In genomic region chr2:105886029-105886454, GRCh38 we compare ENCODE assay signal across 14 cellular contexts.
DNase-seq lines count a peak whose midpoint lies in the region; ATAC-seq and TF ChIP-seq lines count a peak whose summit lies in the region.
"Had no signal": no experiment of that assay in that cellular context is flagged by ENCODE, and none has a peak within 500 bp of the region (broad histone marks: within the 10 kb centered on the region; RNA-seq: fewer than 3 reads in every experiment).

No MANE protein-coding gene starts in this region.

- peaks cover 0 to 40% (median 3%) of the 10 kb centered on the region in 9 donors for H3K36me3 ChIP-seq in heart right ventricle
- H3K36me3 ChIP-seq in spleen, result peaks cover 0 to 67% (median 20%) of the 10 kb centered on the region in 6 donors

- H3K27ac Mint-ChIP-seq in T-helper 1 cell treated with Interleukin-12 subunit alpha and Interleukin-12 subunit beta and Interleukin-4 antibody, amounts not matched to agents 30 μg/mL and 1 μg/mL, for 36 hours, result peak overlapping the region; percentile 61
- peak overlapping the region; percentile 83 for H3K27ac Mint-ChIP-seq in activated T-helper 17 cell treated with anti-CD3 and anti-CD28 coated beads, Interleukin-2, amount 50 U/mL, for 72 hours

- peak overlapping the region in 8 of 10 donors; percentile 24 to 75 (median 59) for H3K27ac ChIP-seq in heart right ventricle
- H3K27ac ChIP-seq in spleen, result peak overlapping the region in 5 of 8 donors; percentile 4 to 53 (median 21)
- H3K27ac ChIP-seq: upper lobe of left lung had no signal

- peaks cover 17% of the 10 kb centered on the region for H3K9me3 Mint-ChIP-seq in T-helper 1 cell treated with Interleukin-12 subunit alpha and Interleukin-12 subunit beta and Interleukin-4 antibody, amounts not matched to agents 30 μg/mL and 1 μg/mL, for 36 hours
- peaks cover 3% of the 10 kb centered on the region for H3K9me3 Mint-ChIP-seq in activated T-helper 17 cell treated with anti-CD3 and anti-CD28 coated beads, Interleukin-2, amount 50 U/mL, for 72 hours

- H3K4me3 ChIP-seq in heart right ventricle (no peak overlapping the region), spleen (no peak overlapping the region)
- H3K4me3 ChIP-seq: GM12878, mucosa of descending colon, upper lobe of left lung had no signal

- DNase-seq in T-helper 1 cell, result no peak
- DNase-seq in heart right ventricle, result no peak
- no peak for DNase-seq in spleen
- DNase-seq in NCI-H128 (lab: John Stamatoyannopoulos, UW; ENCODE audit: unreplicated experiment), result no peak
- DNase-seq: 8988T; activated effector memory CD4-positive, alpha-beta T cell treated with anti-CD3 and anti-CD28 coated beads, Interleukin-2, amount 50 U/mL, for 16 hours; mucosa of descending colon; NCI-H510A; upper lobe of left lung had no signal

- no peaks in the 10 kb centered on the region for H3K27me3 Mint-ChIP-seq in T-helper 1 cell treated with Interleukin-12 subunit alpha and Interleukin-12 subunit beta and Interleukin-4 antibody, amounts not matched to agents 30 μg/mL and 1 μg/mL, for 36 hours (ENCODE audit: low read depth)
- no peaks in the 10 kb centered on the region for H3K27me3 Mint-ChIP-seq in activated T-helper 17 cell treated with anti-CD3 and anti-CD28 coated beads, Interleukin-2, amount 50 U/mL, for 72 hours

- H3K4me1 ChIP-seq in heart right ventricle (peaks cover 8 to 78% (median 59%) of the 10 kb centered on the region in 9 donors), spleen (peaks cover 10 to 95% (median 48%) of the 10 kb centered on the region in 6 donors)

- ATAC-seq in activated T-helper 17 cell treated with anti-CD3 and anti-CD28 coated beads, Interleukin-2, amount 50 U/mL, for 72 hours (replicated peaks), result no peak
- ATAC-seq in heart right ventricle (peak; percentile 48 to 77 (median 70)), GM19467 (IDR thresholded peaks at IDR 0.05; ENCODE audit: unreplicated experiment) (no peak), GM19452 (IDR thresholded peaks at IDR 0.05; ENCODE audit: unreplicated experiment) (no peak)
- ATAC-seq: GM12878 had no signal

- TF ChIP-seq POLR2A in spleen (IDR thresholded peaks at IDR 0.05), result no peak

- intact Hi-C loops in heart right ventricle (cut with DNase I), result loop anchor here in 4 of 10 donors (5.0 to 10.0 kb wide), 3 partner anchors 84 to 311 kb away; partner anchors contain the start of gene NCK2 (in 2 of the 4)
- intact Hi-C loops in spleen (cut with DNase I; ENCODE audit: low total_unique reads), result no loop called here

- TF ChIP-seq CTCF in heart right ventricle (IDR thresholded peaks at IDR 0.05) (no peak), spleen (IDR thresholded peaks at IDR 0.05 in 8 of 11, conservative IDR thresholded peaks at IDR 0.05 in 3 of 11) (no peak)

- H3K4me3 Mint-ChIP-seq in T-helper 1 cell treated with Interleukin-12 subunit alpha and Interleukin-12 subunit beta and Interleukin-4 antibody, amounts not matched to agents 30 μg/mL and 1 μg/mL, for 36 hours, result no peak overlapping the region
- peak overlapping the region; percentile 49 for H3K4me3 Mint-ChIP-seq in activated T-helper 17 cell treated with anti-CD3 and anti-CD28 coated beads, Interleukin-2, amount 50 U/mL, for 72 hours

- peaks cover 0 to 11% (median 5%) of the 10 kb centered on the region in 11 donors for H3K9me3 ChIP-seq in heart right ventricle
- H3K9me3 ChIP-seq in spleen, result peaks cover 0 to 26% (median 11%) of the 10 kb centered on the region in 8 donors

- H3K27me3 ChIP-seq in heart right ventricle (no peaks in the 10 kb centered on the region), spleen (replicated peaks in 1 of 7) (no peaks in the 10 kb centered on the region)
- H3K27me3 ChIP-seq: upper lobe of left lung had no signal

- WGBS in heart right ventricle, 2 donors, result 25 to 30% methylated on average over 1 of the region's 1 CpG
- WGBS in spleen, 5 donors, result 58 to 81% (median 66%) methylated on average over 1 of the region's 1 CpG

- peaks cover 59% of the 10 kb centered on the region for H3K36me3 Mint-ChIP-seq in T-helper 1 cell treated with Interleukin-12 subunit alpha and Interleukin-12 subunit beta and Interleukin-4 antibody, amounts not matched to agents 30 μg/mL and 1 μg/mL, for 36 hours (ENCODE audit: low read depth)
- H3K36me3 Mint-ChIP-seq in activated T-helper 17 cell treated with anti-CD3 and anti-CD28 coated beads, Interleukin-2, amount 50 U/mL, for 72 hours (ENCODE audit: low read depth), result peaks cover 97% of the 10 kb centered on the region

- peaks cover 42% of the 10 kb centered on the region for H3K4me1 Mint-ChIP-seq in T-helper 1 cell treated with Interleukin-12 subunit alpha and Interleukin-12 subunit beta and Interleukin-4 antibody, amounts not matched to agents 30 μg/mL and 1 μg/mL, for 36 hours (ENCODE audit: low read depth)
- peaks cover 72% of the 10 kb centered on the region for H3K4me1 Mint-ChIP-seq in activated T-helper 17 cell treated with anti-CD3 and anti-CD28 coated beads, Interleukin-2, amount 50 U/mL, for 72 hours

Comparison
In these comparisons a context has a peak if more than half of its experiments do, and no peak if none do; other contexts are left out.
1. ATAC-seq: peak in heart right ventricle (8 of 8); none in activated T-helper 17 cell treated with anti-CD3 and anti-CD28 coated beads, Interleukin-2, amount 50 U/mL, for 72 hours (single experiment), GM19467 (single experiment) and GM19452 (single experiment).